Comparison of ENCODE assay signal across 16 cellular contexts in genomic region chr9:136111910-136112309, GRCh38. TPM values are rescaled to one million over a fixed set of nuclear protein-coding genes. Genes with fewer than 3 reads are reported as not detected.
DNase-seq lines count a peak whose midpoint lies in the region; ATAC-seq and TF ChIP-seq lines count a peak whose summit lies in the region.
"Had no signal": no experiment of that assay in that cellular context is flagged by ENCODE, and none has a peak within 500 bp of the region (broad histone marks: within the 10 kb centered on the region; RNA-seq: fewer than 3 reads in every experiment).

No MANE protein-coding gene starts in this region.

- no peak for TF ChIP-seq POLR2A in esophagus muscularis mucosa (IDR thresholded peaks at IDR 0.05; ENCODE audit: low read depth)

- no peak overlapping the region for H3K27ac ChIP-seq in esophagus muscularis mucosa (replicated peaks in 1 of 4)
- H3K27ac ChIP-seq: left lung had no signal

- no peak for TF ChIP-seq CTCF in brain (conservative IDR thresholded peaks at IDR 0.05)
- no peak for TF ChIP-seq CTCF in esophagus muscularis mucosa (IDR thresholded peaks at IDR 0.05)

- TF ChIP-seq EP300 in esophagus muscularis mucosa (IDR thresholded peaks at IDR 0.05), result no peak

- CTCF ChIA-PET in T-cell (lab: Charles Lee), result no interaction called here

- H3K4me1 ChIP-seq in esophagus muscularis mucosa, result peaks cover 40 to 60% (median 53%) of the 10 kb centered on the region in 4 donors

- H3K27ac Mint-ChIP-seq in activated naive CD4-positive, alpha-beta T cell treated with anti-CD3 and anti-CD28 coated beads, Interleukin-2, amount 50 U/mL, for 24 hours, result peak overlapping the region; percentile 87
- H3K27ac Mint-ChIP-seq in T-cell (peak overlapping the region; percentile 79 to 96), brain (peak overlapping the region; percentile 39 to 96 (median 70))
- peak overlapping the region; percentile 92 for H3K27ac Mint-ChIP-seq in stimulated activated effector memory CD8-positive, alpha-beta T cell treated with anti-CD3 and anti-CD28 coated beads, Interleukin-12 subunit alpha, Interleukin-12 subunit beta, amount 100 ng/mL, for 72 hours

- H3K36me3 Mint-ChIP-seq in activated naive CD4-positive, alpha-beta T cell treated with anti-CD3 and anti-CD28 coated beads, Interleukin-2, amount 50 U/mL, for 24 hours, result no peaks in the 10 kb centered on the region
- H3K36me3 Mint-ChIP-seq in T-cell (no peaks in the 10 kb centered on the region), brain (peaks cover 9% of the 10 kb centered on the region)
- H3K36me3 Mint-ChIP-seq in stimulated activated effector memory CD8-positive, alpha-beta T cell treated with anti-CD3 and anti-CD28 coated beads, Interleukin-12 subunit alpha, Interleukin-12 subunit beta, amount 100 ng/mL, for 72 hours, result peaks cover 27% of the 10 kb centered on the region

- H3K9me3 Mint-ChIP-seq in activated naive CD4-positive, alpha-beta T cell treated with anti-CD3 and anti-CD28 coated beads, Interleukin-2, amount 50 U/mL, for 24 hours, result no peaks in the 10 kb centered on the region
- H3K9me3 Mint-ChIP-seq in T-cell (no peaks in the 10 kb centered on the region), brain (no peaks in the 10 kb centered on the region)
- no peaks in the 10 kb centered on the region for H3K9me3 Mint-ChIP-seq in stimulated activated effector memory CD8-positive, alpha-beta T cell treated with anti-CD3 and anti-CD28 coated beads, Interleukin-12 subunit alpha, Interleukin-12 subunit beta, amount 100 ng/mL, for 72 hours

- intact Hi-C loops in esophagus muscularis mucosa (cut with DNase I), result loop anchor here (10.0 kb wide), 1 partner anchor 117 kb away; no protein-coding TSS in a partner anchor

- POLR2A ChIA-PET in T-cell (lab: Charles Lee), result interaction anchor here in 1 of 2 donors (0.6 kb wide), 1 partner anchor 18 kb away, joined by 3 read pairs; no protein-coding TSS in a partner anchor

- H3K27me3 Mint-ChIP-seq in activated naive CD4-positive, alpha-beta T cell treated with anti-CD3 and anti-CD28 coated beads, Interleukin-2, amount 50 U/mL, for 24 hours, result no peaks in the 10 kb centered on the region
- H3K27me3 Mint-ChIP-seq in T-cell (no peaks in the 10 kb centered on the region), brain (no peaks in the 10 kb centered on the region)

- peaks cover 62% of the 10 kb centered on the region for H3K4me1 Mint-ChIP-seq in activated naive CD4-positive, alpha-beta T cell treated with anti-CD3 and anti-CD28 coated beads, Interleukin-2, amount 50 U/mL, for 24 hours
- peaks cover 60 to 73% (median 71%) of the 10 kb centered on the region in 3 donors for H3K4me1 Mint-ChIP-seq in T-cell
- H3K4me1 Mint-ChIP-seq in brain, result peaks cover 53% of the 10 kb centered on the region
- peaks cover 47% of the 10 kb centered on the region for H3K4me1 Mint-ChIP-seq in stimulated activated effector memory CD8-positive, alpha-beta T cell treated with anti-CD3 and anti-CD28 coated beads, Interleukin-12 subunit alpha, Interleukin-12 subunit beta, amount 100 ng/mL, for 72 hours

- H3K9me3 ChIP-seq in esophagus muscularis mucosa, result no peaks in the 10 kb centered on the region
- H3K9me3 ChIP-seq: left lung had no signal

- peaks cover 16 to 34% (median 24%) of the 10 kb centered on the region in 4 donors for H3K36me3 ChIP-seq in esophagus muscularis mucosa

- no peak overlapping the region for H3K4me3 Mint-ChIP-seq in activated naive CD4-positive, alpha-beta T cell treated with anti-CD3 and anti-CD28 coated beads, Interleukin-2, amount 50 U/mL, for 24 hours
- H3K4me3 Mint-ChIP-seq in T-cell (peak overlapping the region in 1 of 3 donors; percentile 83), brain (peak overlapping the region in 1 of 5 experiments; percentile 55)
- peak overlapping the region; percentile 87 for H3K4me3 Mint-ChIP-seq in stimulated activated effector memory CD8-positive, alpha-beta T cell treated with anti-CD3 and anti-CD28 coated beads, Interleukin-12 subunit alpha, Interleukin-12 subunit beta, amount 100 ng/mL, for 72 hours

- no peaks in the 10 kb centered on the region for H3K27me3 ChIP-seq in esophagus muscularis mucosa

- H3K4me3 ChIP-seq in esophagus muscularis mucosa, result no peak overlapping the region
- H3K4me3 ChIP-seq: left lung had no signal

- WGBS in esophagus muscularis mucosa, result 68% methylated on average over 6 of the region's 16 CpGs

- ATAC-seq in T-cell (replicated peaks in 1 of 4) (no peak), GM18868 (IDR thresholded peaks at IDR 0.05; ENCODE audit: unreplicated experiment) (no peak), GM21390 (IDR thresholded peaks at IDR 0.05; ENCODE audit: unreplicated experiment) (no peak)
- ATAC-seq in stimulated activated effector memory CD8-positive, alpha-beta T cell treated with anti-CD3 and anti-CD28 coated beads, Interleukin-12 subunit alpha, Interleukin-12 subunit beta, amount 100 ng/mL, for 72 hours, result no peak
- ATAC-seq: left lung had no signal

- DNase-seq in activated naive CD4-positive, alpha-beta T cell treated with anti-CD3 and anti-CD28 coated beads, Interleukin-2, amount 50 U/mL, for 16 hours, result no peak
- DNase-seq in T-cell (no peak), esophagus muscularis mucosa (ENCODE audit: extremely low spot score) (no peak)
- DNase-seq in stimulated activated effector memory CD8-positive, alpha-beta T cell treated with anti-CD3 and anti-CD28 coated beads, Interleukin-12 subunit alpha, Interleukin-12 subunit beta, amount 100 ng/mL, for 72 hours (ENCODE audit: low spot score in 2 of 2), result no peak
- DNase-seq: activated gamma-delta T cell treated with Interleukin-2 at 50 U/mL for 16 hours, caudate nucleus, DMS 273 treated with DMSO at 0.1 percent for 48 hours, KBM-7, left lung, NCI-H1105, NCI-H2171, Right ventricle myocardium superior had no signal

RNA-seq across cellular contexts. Expression of gene TMEM250, which starts 6.8 kb away (rescaled TPM):
- 10 to 100 TPM; 21.0 to 77.9 (median 63.0) TPM for total RNA-seq in T-cell
- 36.6 TPM for polyA plus RNA-seq in brain (ENCODE audit: insufficient read depth, low read depth, low replicate concordance)
- 10 to 100 TPM; 33.6 to 77.6 (median 59.4) TPM for total RNA-seq in esophagus muscularis mucosa

RNA-seq across cellular contexts. Expression of gene NACC2, which starts 16.8 kb away (rescaled TPM):
- total RNA-seq in T-cell (10 to 100 TPM in 3 of 5 donors, 1 to 10 TPM in 2; 4.2 to 11.7 (median 11.3) TPM), esophagus muscularis mucosa (100 to 1,000 TPM in 3 of 4 donors, 10 to 100 TPM in 1; 93.8 to 192 (median 142) TPM)
- 20.6 TPM for polyA plus RNA-seq in brain (ENCODE audit: insufficient read depth, low read depth, low replicate concordance)

Comparison
In these comparisons a context has a peak if more than half of its experiments do, and no peak if none do; other contexts are left out.
1. RNA of gene NACC2, which starts 16.8 kb away (total RNA-seq): 93.8 to 192 TPM in esophagus muscularis mucosa; 4.2 to 11.7 TPM in T-cell; every median in the first group is over 4 times any median in the second.
2. Peak in every context shown above with its lines, with median percentiles within 50 percentile points of each other: H3K27ac Mint-ChIP-seq.